30 cellular contexts compared by ENCODE assay signal in the genomic region with DNA sequence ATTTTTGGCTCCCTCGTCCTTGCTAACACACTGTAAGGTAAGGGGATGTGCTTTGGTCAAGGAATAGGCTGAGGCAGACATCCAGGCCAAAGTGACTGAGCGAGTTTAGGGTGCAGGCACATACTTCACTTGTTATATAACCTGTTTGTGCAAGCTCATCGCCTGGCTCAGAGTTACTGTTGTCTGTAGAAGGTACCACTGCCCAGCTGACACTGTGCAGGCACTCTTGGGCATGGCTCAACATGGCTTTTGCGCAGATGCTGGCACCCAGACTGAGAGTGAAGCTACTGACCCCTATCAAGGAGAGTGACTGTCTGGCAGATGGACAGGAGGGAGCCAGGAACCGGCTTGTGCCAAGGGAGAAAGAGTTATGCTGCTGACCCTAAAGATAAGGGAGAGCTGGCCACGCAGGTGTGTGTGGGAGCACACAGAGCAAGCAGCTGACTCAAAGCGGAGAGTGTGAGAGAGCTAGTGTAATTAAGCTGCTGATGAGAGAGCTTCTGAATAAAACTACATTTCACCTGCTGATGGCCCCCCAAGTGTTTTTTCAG.
"Had no signal": no experiment of that assay in that cellular context is flagged by ENCODE, and none has a peak within 500 bp of the region (broad histone marks: within the 10 kb centered on the region; RNA-seq: fewer than 3 reads in every experiment).

No MANE protein-coding gene starts in this region.

- H3K27ac Mint-ChIP-seq: activated naive CD4-positive, alpha-beta T cell treated with anti-CD3 and anti-CD28 coated beads, Interleukin-2, amount 50 U/mL, for 24 hours; activated naive CD8-positive, alpha-beta T cell treated with anti-CD3 and anti-CD28 coated beads, Interleukin-2, amount 50 U/mL, for 24 hours; activated T-cell treated with anti-CD3 and anti-CD28 coated beads, Interleukin-2, amount 50 U/mL, for 24 hours; naive thymus-derived CD8-positive, alpha-beta T cell; stimulated activated effector memory CD8-positive, alpha-beta T cell treated with anti-CD3 and anti-CD28 coated beads, Interleukin-12 subunit alpha, Interleukin-12 subunit beta, amount 100 ng/mL, for 72 hours; stimulated activated naive CD8-positive, alpha-beta T cell treated with anti-CD3 and anti-CD28 coated beads, Interleukin-15, Interleukin-2, amounts not matched to agents 100 ng/mL and 50 ng/mL, for 24 hours; T-helper 1 cell treated with Interleukin-12 subunit alpha and Interleukin-12 subunit beta and Interleukin-4 antibody, amounts not matched to agents 30 μg/mL and 1 μg/mL, for 36 hours; type B pancreatic cell had no signal

- H3K27ac ChIP-seq: breast epithelium, colonic mucosa, epithelial cell of prostate, esophagus squamous epithelium, thoracic aorta, WERI-Rb-1 had no signal

- DNase-seq: activated CD4-positive, alpha-beta T cell treated with anti-CD3 and anti-CD28 coated beads for 48 hours; activated CD4-positive, alpha-beta T cell treated with anti-CD3 and anti-CD28 coated beads, Interleukin-2, amount 50 U/mL, for 48 hours; activated CD8-positive, alpha-beta memory T cell treated with anti-CD3 and anti-CD28 coated beads, Interleukin-2, amount 50 U/mL, for 48 hours; activated gamma-delta T cell; activated naive CD8-positive, alpha-beta T cell treated with anti-CD3 and anti-CD28 coated beads, Interleukin-2, amount 50 U/mL, for 24 hours; activated T-cell treated with anti-CD3 and anti-CD28 coated beads, Interleukin-2, amount 50 U/mL, for 24 hours; amygdala; cerebellar nuclear complex; colonic mucosa; effector CD8-positive, alpha-beta T cell; esophagus squamous epithelium; midbrain; naive thymus-derived CD8-positive, alpha-beta T cell; posterior cingulate gyrus; small intestine; stimulated activated CD4-positive, alpha-beta T cell treated with anti-CD3 and anti-CD28 coated beads, Interleukin-4, amount 100 ng/mL, for 24 hours; SW 1271; T-helper 9 cell; WERI-Rb-1 had no signal

- H3K4me3 Mint-ChIP-seq: activated naive CD4-positive, alpha-beta T cell treated with anti-CD3 and anti-CD28 coated beads, Interleukin-2, amount 50 U/mL, for 24 hours; activated naive CD8-positive, alpha-beta T cell treated with anti-CD3 and anti-CD28 coated beads, Interleukin-2, amount 50 U/mL, for 24 hours; activated T-cell treated with anti-CD3 and anti-CD28 coated beads, Interleukin-2, amount 50 U/mL, for 24 hours; naive thymus-derived CD8-positive, alpha-beta T cell; neural crest cell; stimulated activated effector memory CD8-positive, alpha-beta T cell treated with anti-CD3 and anti-CD28 coated beads, Interleukin-12 subunit alpha, Interleukin-12 subunit beta, amount 100 ng/mL, for 72 hours; stimulated activated naive CD8-positive, alpha-beta T cell treated with anti-CD3 and anti-CD28 coated beads, Interleukin-15, Interleukin-2, amounts not matched to agents 100 ng/mL and 50 ng/mL, for 24 hours; T-helper 1 cell treated with Interleukin-12 subunit alpha and Interleukin-12 subunit beta and Interleukin-4 antibody, amounts not matched to agents 30 μg/mL and 1 μg/mL, for 36 hours; type B pancreatic cell had no signal

- H3K36me3 Mint-ChIP-seq: activated naive CD4-positive, alpha-beta T cell treated with anti-CD3 and anti-CD28 coated beads, Interleukin-2, amount 50 U/mL, for 24 hours; naive thymus-derived CD8-positive, alpha-beta T cell; stimulated activated effector memory CD8-positive, alpha-beta T cell treated with anti-CD3 and anti-CD28 coated beads, Interleukin-12 subunit alpha, Interleukin-12 subunit beta, amount 100 ng/mL, for 72 hours; type B pancreatic cell had no signal

- H3K36me3 ChIP-seq: breast epithelium, colonic mucosa, esophagus squamous epithelium, thoracic aorta, WERI-Rb-1 had no signal

- H3K9me3 ChIP-seq: breast epithelium, colonic mucosa, esophagus squamous epithelium, thoracic aorta had no signal

- H3K9me3 Mint-ChIP-seq: activated naive CD4-positive, alpha-beta T cell treated with anti-CD3 and anti-CD28 coated beads, Interleukin-2, amount 50 U/mL, for 24 hours; activated naive CD8-positive, alpha-beta T cell treated with anti-CD3 and anti-CD28 coated beads, Interleukin-2, amount 50 U/mL, for 24 hours; activated T-cell treated with anti-CD3 and anti-CD28 coated beads, Interleukin-2, amount 50 U/mL, for 24 hours; neural crest cell; stimulated activated effector memory CD8-positive, alpha-beta T cell treated with anti-CD3 and anti-CD28 coated beads, Interleukin-12 subunit alpha, Interleukin-12 subunit beta, amount 100 ng/mL, for 72 hours; stimulated activated naive CD8-positive, alpha-beta T cell treated with anti-CD3 and anti-CD28 coated beads, Interleukin-15, Interleukin-2, amounts not matched to agents 100 ng/mL and 50 ng/mL, for 24 hours; T-helper 1 cell treated with Interleukin-12 subunit alpha and Interleukin-12 subunit beta and Interleukin-4 antibody, amounts not matched to agents 30 μg/mL and 1 μg/mL, for 36 hours had no signal

- H3K4me1 ChIP-seq: breast epithelium, colonic mucosa, esophagus squamous epithelium had no signal

- H3K4me3 ChIP-seq: breast epithelium, colonic mucosa, esophagus squamous epithelium, thoracic aorta had no signal

- H3K27me3 ChIP-seq: breast epithelium, colonic mucosa, esophagus squamous epithelium had no signal

- H3K4me1 Mint-ChIP-seq: activated naive CD4-positive, alpha-beta T cell treated with anti-CD3 and anti-CD28 coated beads, Interleukin-2, amount 50 U/mL, for 24 hours; activated naive CD8-positive, alpha-beta T cell treated with anti-CD3 and anti-CD28 coated beads, Interleukin-2, amount 50 U/mL, for 24 hours; naive thymus-derived CD8-positive, alpha-beta T cell; neural crest cell; stimulated activated effector memory CD8-positive, alpha-beta T cell treated with anti-CD3 and anti-CD28 coated beads, Interleukin-12 subunit alpha, Interleukin-12 subunit beta, amount 100 ng/mL, for 72 hours had no signal

- ATAC-seq: activated CD4-positive, CD25-positive, alpha-beta regulatory T cell treated with anti-CD3 and anti-CD28 coated beads, Interleukin-2, amount 50 U/mL, for 24 hours; activated naive CD8-positive, alpha-beta T cell treated with anti-CD3 and anti-CD28 coated beads, Interleukin-2, amount 50 U/mL, for 24 hours; naive thymus-derived CD8-positive, alpha-beta T cell; sciatic nerve had no signal
